16 cellular contexts compared by ENCODE assay signal in genomic region chr6:81621816-81622395, GRCh38.
DNase-seq lines count a peak whose midpoint lies in the region; FAIRE-seq and TF ChIP-seq lines count a peak whose summit lies in the region.
"Had no signal": no experiment of that assay in that cellular context is flagged by ENCODE, and none has a peak within 500 bp of the region (broad histone marks: within the 10 kb centered on the region; RNA-seq: fewer than 3 reads in every experiment).

No MANE protein-coding gene starts in this region.

- no peak for TF ChIP-seq CTCF in HFFc6 (IDR thresholded peaks at IDR 0.05)

- no peaks in the 10 kb centered on the region; the same call in 1 of the 2 replicates for H3K27me3 Mint-ChIP-seq in HFFc6 (ENCODE audit: insufficient read depth)
- no peaks in the 10 kb centered on the region for H3K27me3 Mint-ChIP-seq in activated CD4-positive, alpha-beta T cell treated with anti-CD3 and anti-CD28 coated beads, Interleukin-2, amount 10 ng/mL, durations not matched to agents 24 days and 14 days
- H3K27me3 Mint-ChIP-seq: CD4-positive, alpha-beta T cell had no signal

- intact Hi-C loops in activated CD4-positive, alpha-beta T cell treated with anti-CD3 and anti-CD28 coated beads, Interleukin-2, amount 10 ng/mL, durations not matched to agents 24 days and 14 days (cut with micrococcal nuclease), result no loop called here

- H3K9me3 Mint-ChIP-seq in HFFc6, result no peaks in the 10 kb centered on the region
- H3K9me3 Mint-ChIP-seq in activated CD4-positive, alpha-beta T cell treated with anti-CD3 and anti-CD28 coated beads, Interleukin-2, amount 10 ng/mL, durations not matched to agents 24 days and 14 days, result no peaks in the 10 kb centered on the region

- no peak overlapping the region for H3K4me3 Mint-ChIP-seq in HFFc6
- no peak overlapping the region for H3K4me3 Mint-ChIP-seq in activated CD4-positive, alpha-beta T cell treated with anti-CD3 and anti-CD28 coated beads, Interleukin-2, amount 10 ng/mL, durations not matched to agents 24 days and 14 days
- H3K4me3 Mint-ChIP-seq: CD4-positive, alpha-beta T cell had no signal

- H3K36me3 Mint-ChIP-seq in HFFc6 (ENCODE audit: low read depth), result no peaks in the 10 kb centered on the region
- no peaks in the 10 kb centered on the region for H3K36me3 Mint-ChIP-seq in activated CD4-positive, alpha-beta T cell treated with anti-CD3 and anti-CD28 coated beads, Interleukin-2, amount 10 ng/mL, durations not matched to agents 24 days and 14 days (ENCODE audit: low read depth)

- H3K4me1 Mint-ChIP-seq in HFFc6 (ENCODE audit: low read depth), result peaks cover 39% of the 10 kb centered on the region
- H3K4me1 Mint-ChIP-seq in activated CD4-positive, alpha-beta T cell treated with anti-CD3 and anti-CD28 coated beads, Interleukin-2, amount 10 ng/mL, durations not matched to agents 24 days and 14 days, result no peaks in the 10 kb centered on the region

- FAIRE-seq in RCC 7860 (lab: Jason Lieb, UNC), result no peak
- FAIRE-seq: A204.1, G401.6, GM12891, GM19239 had no signal

- H3K27ac Mint-ChIP-seq in HFFc6, result peak overlapping the region; percentile 27
- no peak overlapping the region for H3K27ac Mint-ChIP-seq in activated CD4-positive, alpha-beta T cell treated with anti-CD3 and anti-CD28 coated beads, Interleukin-2, amount 10 ng/mL, durations not matched to agents 24 days and 14 days
- H3K27ac Mint-ChIP-seq: CD4-positive, alpha-beta T cell had no signal

- DNase-seq in EL (peak; percentile 33), HFFc6 (no peak), iris pigment epithelial cell (ENCODE audit: low read depth) (peak; percentile 6), RCC 7860 (ENCODE audit: low spot score) (no peak), NCI-H146 (lab: John Stamatoyannopoulos, UW) (no peak), RPMI8226 (no peak)
- no peak for DNase-seq in activated CD4-positive, alpha-beta T cell treated with anti-CD3 and anti-CD28 coated beads, Interleukin-2, amount 10 ng/mL, durations not matched to agents 24 days and 14 days
- DNase-seq: ACHN; AML-193; CD4-positive, alpha-beta T cell; DMS153; DMS79 had no signal

Comparison
In these comparisons a context has a peak if more than half of its experiments do, and no peak if none do; other contexts are left out.
1. DNase-seq: peak in EL (single experiment) and iris pigment epithelial cell (single experiment); none in HFFc6 (single experiment), RCC 7860 (single experiment), NCI-H146 (single experiment), RPMI8226 (single experiment) and activated CD4-positive, alpha-beta T cell treated with anti-CD3 and anti-CD28 coated beads, Interleukin-2, amount 10 ng/mL, durations not matched to agents 24 days and 14 days (single experiment).